Comparison of ENCODE assay signal across 1 cellular context in genomic region chr2:26175191-26175715, GRCh38.
TF ChIP-seq lines count a peak whose summit lies in the region.

No MANE protein-coding gene starts in this region.

TF ChIP-seq in SK-N-SH, 30 proteins besides CTCF, POLR2A, EP300 and RAD21 (continued from another document):
- no peak for TF ChIP-seq FOXM1 (IDR thresholded peaks at IDR 0.05; ENCODE audit: low read depth)
- TF ChIP-seq POLR2AphosphoS5 (IDR thresholded peaks at IDR 0.05; ENCODE audit: low read depth, low read length): no peak
- no peak for TF ChIP-seq RXRA (IDR thresholded peaks at IDR 0.05; ENCODE audit: borderline replicate concordance, low read depth)
- TF ChIP-seq CHD2 (IDR thresholded peaks at IDR 0.05; ENCODE audit: low read length, partially characterized antibody): no peak
- no peak for TF ChIP-seq EZH2phosphoT487 (IDR thresholded peaks at IDR 0.05; ENCODE audit: borderline replicate concordance, low read depth)
- TF ChIP-seq TAF1 (IDR thresholded peaks at IDR 0.05; ENCODE audit: borderline replicate concordance, low read depth, low read length): no peak
- no peak for TF ChIP-seq TCF12 (IDR thresholded peaks at IDR 0.05)
- no peak for TF ChIP-seq RCOR1 (IDR thresholded peaks at IDR 0.05; ENCODE audit: low read length)
TF ChIP-seq in SK-N-SH: peak in this region for 0.
